In genomic region chr6:36759177-36759757, GRCh38 we compare ENCODE assay signal across 9 cellular contexts.
DNase-seq lines count a peak whose midpoint lies in the region; ATAC-seq lines count a peak whose summit lies in the region.
"Had no signal": no experiment of that assay in that cellular context is flagged by ENCODE, and none has a peak within 500 bp of the region (broad histone marks: within the 10 kb centered on the region; RNA-seq: fewer than 3 reads in every experiment).

No MANE protein-coding gene starts in this region.

- intact Hi-C loops in activated CD4-positive, alpha-beta memory T cell treated with anti-CD3 and anti-CD28 coated beads for 36 hours (cut with micrococcal nuclease): loop anchor here (1.0 to 10.0 kb wide), 7 partner anchors 136 to 446 kb away; partner anchors contain the start of genes KCTD20 and PXT1

- ATAC-seq in HG03354 (IDR thresholded peaks at IDR 0.05; ENCODE audit: poor library complexity, severe bottlenecking, unreplicated experiment) (peak; percentile 37), HG03097 (IDR thresholded peaks at IDR 0.05; ENCODE audit: low FRiP score, unreplicated experiment) (no peak)

- CTCF ChIA-PET in activated CD4-positive, alpha-beta memory T cell treated with anti-CD3 and anti-CD28 coated beads for 36 hours (lab: Charles Lee): interaction anchor here (0.6 to 9.6 kb wide), 56 partner anchors 8 to 428 kb away, joined by 3 to 106 read pairs (median 4); partner anchors contain the start of genes CDKN1A, PPIL1 and RAB44

- no peaks in the 10 kb centered on the region for H3K9me3 Mint-ChIP-seq in activated CD4-positive, alpha-beta memory T cell treated with anti-CD3 and anti-CD28 coated beads for 36 hours

- H3K36me3 Mint-ChIP-seq in activated CD4-positive, alpha-beta memory T cell treated with anti-CD3 and anti-CD28 coated beads for 36 hours: no peaks in the 10 kb centered on the region
- H3K36me3 Mint-ChIP-seq: activated naive CD8-positive, alpha-beta T cell had no signal

- no peak overlapping the region for H3K4me3 Mint-ChIP-seq in activated CD4-positive, alpha-beta memory T cell treated with anti-CD3 and anti-CD28 coated beads for 36 hours
- H3K4me3 Mint-ChIP-seq: activated naive CD8-positive, alpha-beta T cell had no signal

- POLR2A ChIA-PET in activated CD4-positive, alpha-beta memory T cell treated with anti-CD3 and anti-CD28 coated beads for 36 hours (lab: Charles Lee): interaction anchor here (0.8 to 1.4 kb wide), 3 partner anchors 23 to 336 kb away, joined by 3 to 5 read pairs (median 4); no protein-coding TSS in a partner anchor

- H3K27me3 Mint-ChIP-seq in activated CD4-positive, alpha-beta memory T cell treated with anti-CD3 and anti-CD28 coated beads for 36 hours: no peaks in the 10 kb centered on the region
- H3K27me3 Mint-ChIP-seq: activated naive CD8-positive, alpha-beta T cell had no signal

- H3K4me1 Mint-ChIP-seq in activated CD4-positive, alpha-beta memory T cell treated with anti-CD3 and anti-CD28 coated beads for 36 hours (ENCODE audit: low read depth): peaks cover 40% of the 10 kb centered on the region

- DNase-seq in DMS153 (lab: John Stamatoyannopoulos, UW): peak; percentile 31
- peak; percentile 87 for DNase-seq in NCI-H82 (lab: John Stamatoyannopoulos, UW)
- DNase-seq in activated CD4-positive, alpha-beta memory T cell treated with anti-CD3 and anti-CD28 coated beads for 36 hours: peak; percentile 89
- DNase-seq in dermis microvascular lymphatic vessel endothelial cell (ENCODE audit: low read depth in 2 of 2): peak; percentile 50 to 79
- DNase-seq in medulla oblongata (ENCODE audit: extremely low spot score): peak; percentile 85
- peak; percentile 60 for DNase-seq in stimulated activated CD8-positive, alpha-beta memory T cell treated with anti-CD3 and anti-CD28 coated beads, Interleukin-15, amount 100 ng/mL, for 1 hour (ENCODE audit: low read depth)

- H3K27ac Mint-ChIP-seq in activated CD4-positive, alpha-beta memory T cell treated with anti-CD3 and anti-CD28 coated beads for 36 hours: peak overlapping the region; percentile 11
- H3K27ac Mint-ChIP-seq: activated naive CD8-positive, alpha-beta T cell had no signal

Comparison
In these comparisons a context has a peak if more than half of its experiments do, and no peak if none do; other contexts are left out.
1. DNase-seq: peak in every context shown above with its lines; median percentile 89 in activated CD4-positive, alpha-beta memory T cell treated with anti-CD3 and anti-CD28 coated beads for 36 hours; 87 in NCI-H82; 85 in medulla oblongata; 64 in dermis microvascular lymphatic vessel endothelial cell; 60 in stimulated activated CD8-positive, alpha-beta memory T cell treated with anti-CD3 and anti-CD28 coated beads, Interleukin-15, amount 100 ng/mL, for 1 hour; 31 in DMS153.